In the genomic region with DNA sequence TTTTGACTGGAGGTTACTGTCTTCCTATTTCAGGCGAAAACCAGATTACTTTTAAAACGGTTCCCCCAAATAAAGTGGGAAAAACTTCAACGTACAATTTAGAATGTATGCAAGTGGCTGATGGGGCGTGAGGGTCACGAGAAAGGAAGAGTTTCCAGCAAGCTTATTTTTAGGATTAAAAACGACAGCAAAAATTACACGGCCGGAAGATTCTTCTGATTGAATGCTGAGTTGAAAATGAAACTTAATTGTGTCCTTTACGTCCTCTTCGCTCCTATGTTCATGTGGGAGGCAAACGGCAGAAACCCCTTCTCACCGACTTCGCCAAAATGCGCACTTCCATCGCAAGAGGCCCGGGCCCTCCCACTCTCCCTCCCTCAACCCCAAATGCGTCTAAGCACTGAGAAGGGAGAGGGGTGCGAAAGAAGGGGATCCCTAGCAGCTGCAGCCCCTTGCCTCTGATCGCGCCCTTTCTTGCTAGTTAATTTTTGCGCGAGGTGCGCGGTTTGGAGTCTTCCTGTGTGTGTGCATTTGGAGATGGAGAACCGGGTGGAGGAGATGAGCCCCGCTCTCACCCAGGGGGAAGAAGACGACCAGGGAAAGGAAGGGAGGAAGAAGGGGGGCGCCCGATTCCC, we compare ENCODE assay signal across 8 cellular contexts. TPM values are rescaled to one million over a fixed set of nuclear protein-coding genes. Genes with fewer than 3 reads are reported as not detected.
A peak's percentile ranks its signal among the peaks of the same experiment; 100 is the strongest.
DNase-seq lines count a peak whose midpoint lies in the region; ATAC-seq, FAIRE-seq and TF ChIP-seq lines count a peak whose summit lies in the region.

No MANE protein-coding gene starts in this region.

- H3K27me3 ChIP-seq in MM.1S (replicated peaks; ENCODE audit: insufficient read depth, low read length) (no peaks in the 10 kb centered on the region), HepG2 (ENCODE audit: control insufficient read depth in 1 of 2, insufficient read depth in 2 of 2, low read length in 2 of 2) (peaks cover 0 to 11% of the 10 kb centered on the region in 2 experiments; a peak in 2 of 5 replicates)

- H3K27ac ChIP-seq in MM.1S (ENCODE audit: low read length) (peak overlapping the region; percentile 87), HepG2 (ENCODE audit: extremely low read length, insufficient read depth, low read length) (no peak overlapping the region)

- H3K9me3 ChIP-seq in MM.1S (replicated peaks; ENCODE audit: insufficient read depth, low read length) (no peaks in the 10 kb centered on the region), HepG2 (ENCODE audit: low read length) (no peaks in the 10 kb centered on the region)

- intact Hi-C loops in activated CD4-positive, alpha-beta T cell treated with anti-CD3 and anti-CD28 coated beads for 36 hours (cut with DNase I, micrococcal nuclease), result loop anchor here in 1 of 2 experiments (1.0 to 5.0 kb wide), 4 partner anchors 35 to 732 kb away; a partner anchor contains a TSS
- intact Hi-C loops in HepG2 (cut with micrococcal nuclease; ENCODE audit: unreplicated experiment), result loop anchor here (2.0 to 10.0 kb wide), 2 partner anchors 37 to 385 kb away; no protein-coding TSS in a partner anchor

- peak; percentile 34 for DNase-seq in DMS114 treated with DMSO at 0.1 percent for 48 hours (lab: John Stamatoyannopoulos, UW; ENCODE audit: unreplicated experiment)
- DNase-seq in MM.1S, result peak; percentile 64
- peak; percentile 75 for DNase-seq in activated CD4-positive, alpha-beta T cell treated with anti-CD3 and anti-CD28 coated beads for 36 hours
- DNase-seq in choroid plexus epithelial cell (ENCODE audit: low read depth), result peak; percentile 51
- no peak for DNase-seq in HepG2 (ENCODE audit: low spot score)
- peak; percentile 68 for DNase-seq in stimulated activated CD4-positive, alpha-beta T cell treated with anti-CD3 and anti-CD28 coated beads, Interleukin-2, amount 100 ng/mL, for 4 hours (ENCODE audit: low read depth)
- no peak for DNase-seq in epidermal melanocyte (ENCODE audit: insufficient read length, low spot score)

- H3K4me1 Mint-ChIP-seq in activated CD4-positive, alpha-beta T cell treated with anti-CD3 and anti-CD28 coated beads for 36 hours, result peaks cover 30% of the 10 kb centered on the region

- BruUV-seq in HepG2 (replicated peaks; lab: Mats Ljungman, UMichigan), result no TSS peak

- no peak for TF ChIP-seq EP300 in HepG2 (IDR thresholded peaks at IDR 0.05; ENCODE audit: low read depth in 2 of 2, low read length in 2 of 2)
- TF ChIP-seq EP300 in HepG2 (CRISPR knock-in tag; IDR thresholded peaks at IDR 0.05; ENCODE audit: borderline replicate concordance), result no peak

- POLR2A ChIA-PET in activated CD4-positive, alpha-beta T cell treated with anti-CD3 and anti-CD28 coated beads for 36 hours (lab: Charles Lee), result interaction anchor here (0.6 to 6.5 kb wide), 8 partner anchors 11 to 1662 kb away, joined by 3 to 78 read pairs (median 3); a partner anchor contains a TSS
- POLR2A ChIA-PET in HepG2 (lab: Yijun Ruan, JAX), result no interaction called here

- peaks cover 21% of the 10 kb centered on the region for H3F3A ChIP-seq in MM.1S (ENCODE audit: insufficient read depth, low read length)

- no peak for TF ChIP-seq POLR2A in HepG2 (IDR thresholded peaks at IDR 0.05; ENCODE audit: insufficient read depth in 1 of 2, low read depth in 2 of 2, low read length in 2 of 2)

- no peaks in the 10 kb centered on the region for H3K9me2 ChIP-seq in MM.1S (replicated peaks; ENCODE audit: insufficient read depth, low read length)

- no peak for TF ChIP-seq CTCF in MM.1S (IDR thresholded peaks at IDR 0.05; ENCODE audit: low read length)
- TF ChIP-seq CTCF in choroid plexus epithelial cell (conservative IDR thresholded peaks at IDR 0.05; ENCODE audit: low read depth, low read length), result no peak
- no peak for TF ChIP-seq CTCF in HepG2 (CRISPR knock-in tag; IDR thresholded peaks at IDR 0.05)

- H3K36me3 Mint-ChIP-seq in activated CD4-positive, alpha-beta T cell treated with anti-CD3 and anti-CD28 coated beads for 36 hours (ENCODE audit: low read depth), result peaks cover 14% of the 10 kb centered on the region

- H3K4me3 Mint-ChIP-seq in activated CD4-positive, alpha-beta T cell treated with anti-CD3 and anti-CD28 coated beads for 36 hours, result no peak overlapping the region

- in situ Hi-C loops in HepG2 (cut with HindIII; ENCODE audit: extremely low pct_ligation_motif_present, low pct_unique_long_range_greater_than_20kb), result no loop called here

- WGBS in HepG2 (ENCODE audit: low lambda C conversion rate), result 6% methylated on average over 21 of the region's 29 CpGs

- H3K4me2 ChIP-seq in MM.1S (ENCODE audit: low read depth, low read length) (peak overlapping the region; percentile 95), HepG2 (ENCODE audit: low read depth, low read length) (peak overlapping the region; percentile 100)

- H3K27ac Mint-ChIP-seq in activated CD4-positive, alpha-beta T cell treated with anti-CD3 and anti-CD28 coated beads for 36 hours, result peak overlapping the region; percentile 100

- H4K20me1 ChIP-seq in MM.1S (ENCODE audit: insufficient read depth, low read length) (0 out of 2 replicates have a peak, but pooled peaks cover 9% of the 10 kb centered on the region), HepG2 (ENCODE audit: insufficient read depth, low read length) (no peaks in the 10 kb centered on the region)

- H3K9me3 Mint-ChIP-seq in activated CD4-positive, alpha-beta T cell treated with anti-CD3 and anti-CD28 coated beads for 36 hours (ENCODE audit: low read depth), result peaks cover 3% of the 10 kb centered on the region

- no peaks in the 10 kb centered on the region for H3K27me3 Mint-ChIP-seq in activated CD4-positive, alpha-beta T cell treated with anti-CD3 and anti-CD28 coated beads for 36 hours

- peak; percentile 14 for ATAC-seq in GM21737 (IDR thresholded peaks at IDR 0.05; ENCODE audit: unreplicated experiment)
- ATAC-seq in activated CD4-positive, alpha-beta T cell treated with anti-CD3 and anti-CD28 coated beads for 36 hours, result peak; percentile 16
- ATAC-seq in HepG2, result peak; percentile 60

- H3K4me1 ChIP-seq in MM.1S (ENCODE audit: low read length) (peaks cover 5% of the 10 kb centered on the region; the same call in 1 of the 2 replicates), HepG2 (ENCODE audit: insufficient read depth, low read length) (peaks cover 9% of the 10 kb centered on the region)

- FAIRE-seq in HepG2 (lab: Jason Lieb, UNC), result no peak

- CTCF ChIA-PET in activated CD4-positive, alpha-beta T cell treated with anti-CD3 and anti-CD28 coated beads for 36 hours (lab: Charles Lee), result interaction anchor here (0.8 to 1.5 kb wide), 4 partner anchors 14 to 34 kb away, joined by 3 to 7 read pairs (median 4); no protein-coding TSS in a partner anchor
- CTCF ChIA-PET in HepG2 (lab: Yijun Ruan, JAX; ENCODE audit: low intra/inter-chr PET ratio, low total read pairs), result no interaction called here

- H3K4me3 ChIP-seq in MM.1S (ENCODE audit: low read length) (peak overlapping the region; percentile 94), choroid plexus epithelial cell (ENCODE audit: low read depth, low read length) (peak overlapping the region; percentile 82), HepG2 (replicated peaks in 1 of 3; ENCODE audit: insufficient read depth in 1 of 3, low read depth in 2 of 3, low read length in 3 of 3) (peak overlapping the region; percentile 54 to 79 (median 72))

- peak overlapping the region; percentile 95 for H3K9ac ChIP-seq in MM.1S (ENCODE audit: low read length)
- H3K9ac ChIP-seq in HepG2 (ENCODE audit: insufficient read depth, low read depth, low read length), result peak overlapping the region; percentile 39; the same call in 1 of the 2 replicates

- no peak for TF ChIP-seq RAD21 in HepG2 (CRISPR knock-in tag; IDR thresholded peaks at IDR 0.05)

- H3K36me3 ChIP-seq in MM.1S (replicated peaks; ENCODE audit: insufficient read depth, low read length) (no peaks in the 10 kb centered on the region), HepG2 (replicated peaks in 1 of 2; ENCODE audit: control insufficient read depth in 1 of 2, insufficient read depth in 2 of 2, low read length in 2 of 2) (no peaks in the 10 kb centered on the region)

- H2AFZ ChIP-seq in MM.1S (ENCODE audit: low read length) (peak overlapping the region; percentile 82), HepG2 (ENCODE audit: low read length) (peak overlapping the region; percentile 81)

- peaks cover 55% of the 10 kb centered on the region for H3K79me2 ChIP-seq in MM.1S (ENCODE audit: low read length)
- no peaks in the 10 kb centered on the region for H3K79me2 ChIP-seq in HepG2 (ENCODE audit: insufficient read depth, low read length)

TF ChIP-seq in HepG2, 621 proteins besides CTCF, POLR2A, EP300 and RAD21 (continues in another document):
- TF ChIP-seq SIN3B (IDR thresholded peaks at IDR 0.05; ENCODE audit: low read length), result no peak
- no peak for TF ChIP-seq TOPORS (CRISPR knock-in tag; IDR thresholded peaks at IDR 0.05)

RNA-seq across cellular contexts. Expression of a gene that starts 0.6 kb away (rescaled TPM):
- total RNA-seq in activated CD4-positive, alpha-beta T cell treated with anti-CD3 and anti-CD28 coated beads for 36 hours, result 100 to 1,000 TPM in 1 of 2 experiments, 10 to 100 TPM in 1; 58.6 to 104 TPM
- 3.1 and 6.5 TPM in 2 replicates for total RNA-seq in HepG2 (2016; rRNA removed; fragmentation: Illumina TruSeq; extraction: Trizol)
- 1.3 and 2.9 TPM in 2 replicates for total RNA-seq in HepG2 (2016; cell fraction: cytosol; rRNA removed; fragmentation: Illumina TruSeq; extraction: Trizol; ENCODE audit: low read depth)
- total RNA-seq in HepG2 (2016; cell fraction: insoluble cytoplasmic fraction; rRNA removed; fragmentation: Illumina TruSeq; extraction: Trizol), result 2.7 and 7.3 TPM in 2 replicates
- total RNA-seq in HepG2 (2016; cell fraction: membrane; rRNA removed; fragmentation: Illumina TruSeq; extraction: Trizol), result 4.1 and 4.8 TPM in 2 replicates
- total RNA-seq in HepG2 (2016; cell fraction: nucleus; rRNA removed; fragmentation: Illumina TruSeq; extraction: Trizol), result 6.2 and 7.8 TPM in 2 replicates
- polyA plus RNA-seq in HepG2 (2011; rRNA removed), result 2.5 and 3.3 TPM in 2 replicates
- 1.7 and 2.7 TPM in 2 replicates for polyA plus RNA-seq in HepG2 (2011; cell fraction: cytosol; rRNA removed)
- 1.1 and 1.3 TPM in 2 replicates for polyA plus RNA-seq in HepG2 (2011; cell fraction: nucleus; rRNA removed)
- 1.1 and 1.8 TPM in 2 replicates for polyA plus RNA-seq in HepG2 (2012)
- 2.0 and 2.2 TPM in 2 replicates for polyA plus RNA-seq in HepG2 (2016; cell fraction: cytosol; fragmentation: Illumina TruSeq; extraction: Trizol; ENCODE audit: low read depth)
- polyA plus RNA-seq in HepG2 (2016; cell fraction: insoluble cytoplasmic fraction; fragmentation: Illumina TruSeq; extraction: Trizol; ENCODE audit: low read depth), result 2.8 and 3.0 TPM in 2 replicates
- 2.2 and 2.8 TPM in 2 replicates for polyA plus RNA-seq in HepG2 (2016; cell fraction: membrane; fragmentation: Illumina TruSeq; extraction: Trizol; ENCODE audit: low read depth)
- 5.7 and 10.7 TPM in 2 replicates for polyA plus RNA-seq in HepG2 (2016; cell fraction: nucleus; fragmentation: Illumina TruSeq; extraction: Trizol; ENCODE audit: insufficient read depth, low read depth)
- 1.3 and 18.8 TPM in 2 replicates for polyA minus RNA-seq in HepG2 (2011; rRNA and poly(A)+ RNA removed; ENCODE audit: low replicate concordance)
- polyA minus RNA-seq in HepG2 (2011; cell fraction: cytosol; rRNA and poly(A)+ RNA removed), result 1.5 and 1.6 TPM in 2 replicates
- 3.6 and 10.0 TPM in 2 replicates for polyA minus RNA-seq in HepG2 (2011; cell fraction: nucleus; rRNA and poly(A)+ RNA removed)

Comparison
In these comparisons a context has a peak if more than half of its experiments do, and no peak if none do; other contexts are left out.
1. DNase-seq: peak in DMS114 treated with DMSO at 0.1 percent for 48 hours (single experiment), MM.1S (single experiment), activated CD4-positive, alpha-beta T cell treated with anti-CD3 and anti-CD28 coated beads for 36 hours (single experiment), choroid plexus epithelial cell (single experiment) and stimulated activated CD4-positive, alpha-beta T cell treated with anti-CD3 and anti-CD28 coated beads, Interleukin-2, amount 100 ng/mL, for 4 hours (single experiment); none in HepG2 (single experiment) and epidermal melanocyte (single experiment).
2. RNA of a gene that starts 0.6 kb away (total RNA-seq): 58.6 to 104 TPM in activated CD4-positive, alpha-beta T cell treated with anti-CD3 and anti-CD28 coated beads for 36 hours; 1.3 to 7.8 TPM in HepG2; every median in the first group is over 4 times any median in the second.
3. Peak in every context shown above with its lines, with median percentiles within 50 percentile points of each other: ATAC-seq and H3K4me3 ChIP-seq.